Comparison of ENCODE assay signal across 10 cellular contexts in genomic region chr17:39872700-39873099, GRCh38. TPM values are rescaled to one million over a fixed set of nuclear protein-coding genes. Genes with fewer than 3 reads are reported as not detected.
DNase-seq lines count a peak whose midpoint lies in the region; ATAC-seq, FAIRE-seq and TF ChIP-seq lines count a peak whose summit lies in the region.
"Had no signal": no experiment of that assay in that cellular context is flagged by ENCODE, and none has a peak within 500 bp of the region (broad histone marks: within the 10 kb centered on the region; RNA-seq: fewer than 3 reads in every experiment).

No MANE protein-coding gene starts in this region.

- H3K36me3 ChIP-seq in endodermal cell (ENCODE audit: control insufficient read depth, insufficient read depth, low read length), result no peaks in the 10 kb centered on the region
- H3K36me3 ChIP-seq in small intestine (ENCODE audit: control insufficient read depth in 2 of 2, insufficient read depth in 2 of 2, low read length in 2 of 2), result no peaks in the 10 kb centered on the region
- no peaks in the 10 kb centered on the region for H3K36me3 ChIP-seq in hepatocyte (replicated peaks; ENCODE audit: insufficient read depth, low read depth)

- no peak for TF ChIP-seq CTCF in endodermal cell (conservative IDR thresholded peaks at IDR 0.05)
- TF ChIP-seq CTCF in hepatocyte (IDR thresholded peaks at IDR 0.05; ENCODE audit: poor library complexity), result no peak

- peak overlapping the region; percentile 35 for H3K4me3 ChIP-seq in endodermal cell (ENCODE audit: low read length)
- H3K4me3 ChIP-seq in small intestine (ENCODE audit: low read depth in 1 of 2, low read length in 2 of 2), result no peak overlapping the region
- no peak overlapping the region for H3K4me3 ChIP-seq in hepatocyte

- no peak overlapping the region for H3K4me2 ChIP-seq in hepatocyte

- H3K79me2 ChIP-seq in hepatocyte, result no peaks in the 10 kb centered on the region

- H3K9me3 ChIP-seq in endodermal cell (ENCODE audit: control insufficient read depth, low read length) (no peaks in the 10 kb centered on the region), small intestine (ENCODE audit: control insufficient read depth, low read depth) (no peaks in the 10 kb centered on the region), hepatocyte (ENCODE audit: low read depth) (no peaks in the 10 kb centered on the region)

- H3K36me3 Mint-ChIP-seq in endodermal cell (ENCODE audit: low read depth), result no peaks in the 10 kb centered on the region

- H3K27ac ChIP-seq in endodermal cell (ENCODE audit: low read depth, low read length) (no peak overlapping the region), small intestine (ENCODE audit: low read depth in 1 of 2, low read length in 1 of 2) (no peak overlapping the region), hepatocyte (no peak overlapping the region)

- H3K4me1 ChIP-seq in endodermal cell (ENCODE audit: control insufficient read depth, insufficient read depth, low read length), result no peaks in the 10 kb centered on the region
- no peaks in the 10 kb centered on the region for H3K4me1 ChIP-seq in small intestine (ENCODE audit: control insufficient read depth in 2 of 2, insufficient read depth in 1 of 2, low read depth in 1 of 2, low read length in 1 of 2)
- no peaks in the 10 kb centered on the region for H3K4me1 ChIP-seq in hepatocyte (ENCODE audit: insufficient read depth)

- H3K9ac ChIP-seq in endodermal cell (ENCODE audit: extremely low read depth, low read length, poor library complexity, severe bottlenecking), result no peak overlapping the region

- peaks cover 8% of the 10 kb centered on the region for H3K9me3 Mint-ChIP-seq in endodermal cell
- H3K9me3 Mint-ChIP-seq: activated naive CD4-positive, alpha-beta T cell treated with anti-CD3 and anti-CD28 coated beads, Interleukin-2, amount 50 U/mL, for 72 hours had no signal

- no peak overlapping the region for H3K4me3 Mint-ChIP-seq in endodermal cell

- peaks cover 23% of the 10 kb centered on the region for H3K27me3 Mint-ChIP-seq in endodermal cell (ENCODE audit: insufficient read depth)

- no peak for ATAC-seq in HG03565 (IDR thresholded peaks at IDR 0.05; ENCODE audit: unreplicated experiment)
- ATAC-seq: activated naive CD4-positive, alpha-beta T cell treated with anti-CD3 and anti-CD28 coated beads, Interleukin-2, amount 50 U/mL, for 72 hours had no signal

- H2AFZ ChIP-seq in hepatocyte, result no peak overlapping the region

- no peaks in the 10 kb centered on the region for H3K4me1 Mint-ChIP-seq in endodermal cell

- H3K27me3 ChIP-seq in endodermal cell (ENCODE audit: control insufficient read depth, insufficient read depth, low read length, poor library complexity, severe bottlenecking), result no peaks in the 10 kb centered on the region
- H3K27me3 ChIP-seq in small intestine (ENCODE audit: control insufficient read depth in 2 of 2, insufficient read depth in 2 of 2, low read length in 2 of 2), result peaks cover 0 to 3% of the 10 kb centered on the region in 2 donors
- peaks cover 8% of the 10 kb centered on the region for H3K27me3 ChIP-seq in hepatocyte

- H4K20me1 ChIP-seq in hepatocyte (ENCODE audit: insufficient read depth, poor library complexity, severe bottlenecking), result no peaks in the 10 kb centered on the region

- H3K27ac Mint-ChIP-seq in endodermal cell, result no peak overlapping the region
- H3K27ac Mint-ChIP-seq: activated naive CD4-positive, alpha-beta T cell treated with anti-CD3 and anti-CD28 coated beads, Interleukin-2, amount 50 U/mL, for 72 hours had no signal

- no peaks in the 10 kb centered on the region for H3K9me2 ChIP-seq in hepatocyte (replicated peaks; ENCODE audit: insufficient read depth)

- DNase-seq in NCI-H82 (lab: John Stamatoyannopoulos, UW) (peak; percentile 35), NCI-H82 treated with DMSO at 0.1 percent for 48 hours (lab: John Stamatoyannopoulos, UW; ENCODE audit: unreplicated experiment) (no peak), NCI-H1105 treated with DMSO at 0.1 percent for 48 hours (lab: John Stamatoyannopoulos, UW) (peak; percentile 29), endodermal cell (no peak), small intestine (peak; percentile 65), hepatocyte (ENCODE audit: low spot score) (no peak), activated T-cell treated with anti-CD3 and anti-CD28 coated beads for 4 hours (no peak)
- DNase-seq: NCI-H446 treated with DMSO at 0.1 percent for 48 hours had no signal

- WGBS in endodermal cell (ENCODE audit: insufficient coverage in 1 of 2, insufficient read length in 1 of 2), 2 experiments, result 83% methylated on average over 1 of the region's 2 CpGs; no CpG with 5 or more reads in 1 of the 2 experiments
- WGBS in small intestine, 3 donors, result 16 to 70% (median 68%) methylated on average over 2 of the region's 2 CpGs
- 56% methylated on average over 2 of the region's 2 CpGs for WGBS in hepatocyte (ENCODE audit: low lambda C conversion rate, missing lambda C conversion rate)

- FAIRE-seq in small intestine (lab: Jason Lieb, UNC), result no peak

RNA-seq across cellular contexts. Expression of gene ZPBP2, which starts 4.7 kb away (rescaled TPM):
- total RNA-seq in endodermal cell (not detected), hepatocyte (not detected in 2 replicates)
- polyA plus RNA-seq in endodermal cell (2013, experiment 1 of 2), result not detected
- polyA plus RNA-seq in endodermal cell (2013, experiment 2 of 2), result not detected
- polyA plus RNA-seq in small intestine (not detected), hepatocyte (not detected in 2 replicates)
- total RNA-seq: activated naive CD4-positive, alpha-beta T cell treated with anti-CD3 and anti-CD28 coated beads, Interleukin-2, amount 50 U/mL, for 72 hours had no signal

RNA-seq across cellular contexts. Expression of gene IKZF3, which starts 8.6 kb away (rescaled TPM):
- total RNA-seq in endodermal cell, result under 1 TPM; 0.11 to 0.18 TPM
- not detected for polyA plus RNA-seq in endodermal cell (2013, experiment 1 of 2)
- not detected for polyA plus RNA-seq in endodermal cell (2013, experiment 2 of 2)
- polyA plus RNA-seq in small intestine, result 1 to 10 TPM in 2 of 3 donors, under 1 TPM in 1; 0.67 to 1.6 (median 1.4) TPM
- under 0.01 TPM in 1 of 2 replicates, not detected in the other for total RNA-seq in hepatocyte
- not detected in 2 replicates for polyA plus RNA-seq in hepatocyte

RNA-seq across cellular contexts. Expression of gene GSDMB, which starts 45.7 kb away (rescaled TPM):
- total RNA-seq in endodermal cell (10 to 100 TPM; 16.6 to 30.9 TPM), hepatocyte (7.9 and 10.3 TPM in 2 replicates)
- polyA plus RNA-seq in endodermal cell (2013, experiment 1 of 2), result 18.9 TPM
- 17.6 TPM for polyA plus RNA-seq in endodermal cell (2013, experiment 2 of 2)
- polyA plus RNA-seq in small intestine (100 to 1,000 TPM; 121 to 255 (median 209) TPM), hepatocyte (6.4 and 6.9 TPM in 2 replicates)

RNA-seq across cellular contexts. Expression of gene ORMDL3, which starts 54.7 kb away (rescaled TPM):
- 10 to 100 TPM; 77.7 to 83.8 TPM for total RNA-seq in endodermal cell
- 56.1 TPM for polyA plus RNA-seq in endodermal cell (2013, experiment 1 of 2)
- polyA plus RNA-seq in endodermal cell (2013, experiment 2 of 2), result 46.6 TPM
- 10 to 100 TPM; 60.7 to 72.5 (median 71.6) TPM for polyA plus RNA-seq in small intestine
- 52.8 and 73.3 TPM in 2 replicates for total RNA-seq in hepatocyte
- polyA plus RNA-seq in hepatocyte, result 33.3 and 56.4 TPM in 2 replicates

RNA-seq across cellular contexts. Expression of gene LRRC3C, which starts 54.8 kb away (rescaled TPM):
- total RNA-seq in endodermal cell (not detected), hepatocyte (0.57 TPM in 1 of 2 replicates, not detected in the other)
- polyA plus RNA-seq in endodermal cell (2013, experiment 1 of 2), result not detected
- polyA plus RNA-seq in endodermal cell (2013, experiment 2 of 2), result not detected
- polyA plus RNA-seq in small intestine (not detected), hepatocyte (not detected in 2 replicates)
- total RNA-seq: activated naive CD4-positive, alpha-beta T cell treated with anti-CD3 and anti-CD28 coated beads, Interleukin-2, amount 50 U/mL, for 72 hours had no signal

Comparison
In these comparisons a context has a peak if more than half of its experiments do, and no peak if none do; other contexts are left out.
1. DNase-seq: peak in NCI-H82 (single experiment), NCI-H1105 treated with DMSO at 0.1 percent for 48 hours (single experiment) and small intestine (single experiment); none in NCI-H82 treated with DMSO at 0.1 percent for 48 hours (single experiment), endodermal cell (single experiment), hepatocyte (single experiment) and activated T-cell treated with anti-CD3 and anti-CD28 coated beads for 4 hours (single experiment).